ENCODE assay signal across 37 cellular contexts in the genomic region with DNA sequence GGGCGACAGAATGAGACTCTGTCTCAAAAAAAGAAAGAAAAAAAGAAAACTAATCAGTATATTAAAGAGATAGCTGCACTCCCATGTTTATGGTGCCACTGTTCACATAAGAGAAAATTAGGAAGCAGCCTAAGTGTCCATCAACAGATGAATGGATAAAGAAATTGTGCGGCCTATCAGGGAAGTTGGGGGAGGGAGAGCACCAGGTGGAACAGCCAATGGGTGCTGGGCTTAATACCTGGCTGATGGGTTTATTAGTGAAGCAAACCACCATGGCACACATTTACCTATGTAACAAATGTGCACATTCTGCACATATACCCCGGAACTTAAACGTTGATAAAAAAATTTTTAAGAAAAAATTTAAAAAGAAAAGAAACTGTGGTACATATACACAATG. TPM values are rescaled to one million over a fixed set of nuclear protein-coding genes. Genes with fewer than 3 reads are reported as not detected.
"Had no signal": no experiment of that assay in that cellular context is flagged by ENCODE, and none has a peak within 500 bp of the region (broad histone marks: within the 10 kb centered on the region; RNA-seq: fewer than 3 reads in every experiment).

No MANE protein-coding gene starts in this region.

- H3K36me3 ChIP-seq: MG63 had no signal

- H3K4me3 ChIP-seq: MG63 had no signal

- H3K9me3 ChIP-seq: MG63 had no signal

- DNase-seq: Karpas-422, Kasumi-1, MG63, MM.1S, MV-4-11, NCI-H1048, NCI-H1092, NCI-H1092 treated with DMSO at 0.1 percent for 48 hours, NCI-H1105, NCI-H1105 treated with DMSO at 0.1 percent for 48 hours, NCI-H1417, NCI-H1417 treated with DMSO at 0.1 percent for 48 hours, NCI-H1436, NCI-H1436 treated with DMSO at 0.1 percent for 48 hours, NCI-H146, NCI-H1694, NCI-H1694 treated with DMSO at 0.1 percent for 48 hours, NCI-H187, NCI-H187 treated with DMSO at 0.1 percent for 48 hours, NCI-H1930, NCI-H2029, NCI-H2029 treated with DMSO at 0.1 percent for 48 hours, NCI-H2081, NCI-H2081 treated with DMSO at 0.1 percent for 48 hours, NCI-H2107, NCI-H2171, NCI-H2171 treated with DMSO at 0.1 percent for 48 hours, NCI-H2227 treated with DMSO at 0.1 percent for 48 hours, NCI-H226, NCI-H345, NCI-H446, NCI-H446 treated with DMSO at 0.1 percent for 48 hours, NCI-H510A, NCI-H510A treated with DMSO at 0.1 percent for 48 hours, NCI-H524 had no signal

RNA-seq across cellular contexts. Expression of a gene that starts 9.0 kb away (rescaled TPM):
- total RNA-seq: M059J, MCF 10A had no signal
